ENCODE assay signal across 1 cellular context in the genomic region with DNA sequence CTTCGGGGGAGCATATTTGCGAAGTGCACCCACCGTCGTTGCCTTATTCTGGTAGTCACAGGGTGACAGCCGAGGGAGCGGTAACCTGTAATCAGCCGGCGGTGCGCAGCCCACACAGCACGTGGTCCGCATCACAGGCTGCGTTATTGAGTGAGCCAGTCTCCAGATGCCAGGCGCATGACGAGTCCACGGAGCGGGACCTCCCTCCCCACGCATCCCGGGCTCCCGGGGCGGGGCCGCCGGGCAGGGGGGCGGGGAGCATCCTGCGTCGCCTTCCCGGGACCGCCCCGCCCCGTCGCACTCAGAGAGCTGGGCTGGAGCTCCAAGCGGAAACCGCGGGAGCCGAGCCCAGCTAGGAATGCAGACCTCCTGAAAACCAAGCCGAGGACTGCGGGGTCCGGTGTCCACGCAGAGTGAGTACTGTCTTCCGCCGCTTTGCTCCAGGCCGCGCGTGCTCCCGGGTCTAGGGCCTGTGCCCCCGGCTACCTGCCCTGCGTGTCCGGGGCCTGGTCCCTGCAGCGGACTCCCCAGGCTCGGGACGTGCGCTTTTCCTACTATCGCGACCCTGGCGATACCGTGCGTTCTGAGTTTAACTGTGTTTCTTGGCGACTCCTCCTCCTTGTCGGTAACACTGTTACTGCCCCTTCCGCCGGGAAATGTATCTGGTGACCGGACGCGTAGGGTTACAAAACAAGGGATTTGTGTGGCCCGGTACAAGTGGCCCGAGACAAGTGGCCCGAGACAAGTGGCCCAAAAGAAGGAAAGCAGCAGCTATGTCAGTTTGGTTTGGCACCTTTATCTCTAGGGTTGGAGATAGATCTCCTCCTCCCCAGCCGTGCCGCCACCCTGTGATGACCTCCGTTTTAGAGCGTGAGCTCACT.
TF ChIP-seq lines count a peak whose summit lies in the region.

No MANE protein-coding gene starts in this region.

TF ChIP-seq in HepG2, 621 proteins besides CTCF, POLR2A, EP300 and RAD21 (continued from another document):
- peak; percentile 27; the same call in 1 of the 2 replicates for TF ChIP-seq ZNF564 (CRISPR knock-in tag; IDR thresholded peaks at IDR 0.05)
- TF ChIP-seq, protein P1, sequence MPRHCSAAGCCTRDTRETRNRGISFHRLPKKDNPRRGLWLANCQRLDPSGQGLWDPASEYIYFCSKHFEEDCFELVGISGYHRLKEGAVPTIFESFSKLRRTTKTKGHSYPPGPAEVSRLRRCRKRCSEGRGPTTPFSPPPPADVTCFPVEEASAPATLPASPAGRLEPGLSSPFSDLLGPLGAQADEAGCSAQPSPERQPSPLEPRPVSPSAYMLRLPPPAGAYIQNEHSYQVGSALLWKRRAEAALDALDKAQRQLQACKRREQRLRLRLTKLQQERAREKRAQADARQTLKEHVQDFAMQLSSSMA (CRISPR knock-in tag; IDR thresholded peaks at IDR 0.05) = 0 out of 2 replicates have a peak, but pooled peaks have one; percentile 24
- 0 out of 2 replicates have a peak, but pooled peaks have one; percentile 31 for TF ChIP-seq ISL2 (CRISPR knock-in tag; IDR thresholded peaks at IDR 0.05)
- TF ChIP-seq ZNF703 (CRISPR knock-in tag; IDR thresholded peaks at IDR 0.05; ENCODE audit: borderline replicate concordance) = no peak; the same call in 1 of the 2 replicates
- TF ChIP-seq, protein P2, sequence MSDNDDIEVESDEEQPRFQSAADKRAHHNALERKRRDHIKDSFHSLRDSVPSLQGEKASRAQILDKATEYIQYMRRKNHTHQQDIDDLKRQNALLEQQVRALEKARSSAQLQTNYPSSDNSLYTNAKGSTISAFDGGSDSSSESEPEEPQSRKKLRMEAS (IDR thresholded peaks at IDR 0.05) = peak; percentile 92
- no peak for TF ChIP-seq JDP2 (CRISPR knock-in tag; IDR thresholded peaks at IDR 0.05; ENCODE audit: borderline replicate concordance)
- TF ChIP-seq EHMT2 (IDR thresholded peaks at IDR 0.05; ENCODE audit: borderline replicate concordance, low read depth, low read length) = no peak
- no peak; the same call in 1 of the 2 replicates for TF ChIP-seq ZNF296 (CRISPR knock-in tag; conservative IDR thresholded peaks at IDR 0.05)
- 0 out of 2 replicates have a peak, but pooled peaks have one; percentile 25 for TF ChIP-seq ATF7-NPFF (CRISPR knock-in tag; IDR thresholded peaks at IDR 0.05; ENCODE audit: low read depth)
- TF ChIP-seq ZNF788 (CRISPR knock-in tag; IDR thresholded peaks at IDR 0.05; ENCODE audit: borderline replicate concordance) = peak; percentile 58; the same call in 1 of the 2 replicates
- TF ChIP-seq, protein P3, sequence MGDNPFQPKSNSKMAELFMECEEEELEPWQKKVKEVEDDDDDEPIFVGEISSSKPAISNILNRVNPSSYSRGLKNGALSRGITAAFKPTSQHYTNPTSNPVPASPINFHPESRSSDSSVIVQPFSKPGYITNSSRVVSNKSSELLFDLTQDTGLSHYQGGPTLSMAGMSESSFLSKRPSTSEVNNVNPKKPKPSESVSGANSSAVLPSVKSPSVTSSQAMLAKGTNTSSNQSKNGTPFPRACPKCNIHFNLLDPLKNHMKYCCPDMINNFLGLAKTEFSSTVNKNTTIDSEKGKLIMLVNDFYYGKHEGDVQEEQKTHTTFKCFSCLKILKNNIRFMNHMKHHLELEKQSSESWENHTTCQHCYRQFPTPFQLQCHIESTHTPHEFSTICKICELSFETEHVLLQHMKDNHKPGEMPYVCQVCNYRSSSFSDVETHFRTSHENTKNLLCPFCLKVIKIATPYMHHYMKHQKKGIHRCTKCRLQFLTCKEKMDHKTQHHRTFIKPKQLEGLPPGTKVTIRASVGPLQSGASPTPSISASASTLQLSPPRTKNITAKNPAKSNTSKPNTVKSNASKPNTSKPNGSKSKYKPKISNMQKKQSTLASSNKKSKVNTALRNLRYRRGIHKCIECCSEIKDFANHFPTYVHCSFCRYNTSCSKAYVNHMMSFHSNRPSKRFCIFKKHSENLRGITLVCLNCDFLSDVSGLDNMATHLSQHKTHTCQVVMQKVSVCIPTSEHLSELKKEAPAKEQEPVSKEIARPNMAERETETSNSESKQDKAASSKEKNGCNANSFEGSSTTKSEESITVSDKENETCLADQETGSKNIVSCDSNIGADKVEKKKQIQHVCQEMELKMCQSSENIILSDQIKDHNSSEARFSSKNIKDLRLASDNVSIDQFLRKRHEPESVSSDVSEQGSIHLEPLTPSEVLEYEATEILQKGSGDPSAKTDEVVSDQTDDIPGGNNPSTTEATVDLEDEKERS (CRISPR knock-in tag; IDR thresholded peaks at IDR 0.05) = 0 out of 2 replicates have a peak, but pooled peaks have one; percentile 12
- no peak for TF ChIP-seq RBM22 (optimal IDR thresholded peaks at IDR 0.05; ENCODE audit: low read length)
- TF ChIP-seq SOX5 (CRISPR knock-in tag; IDR thresholded peaks at IDR 0.05; ENCODE audit: borderline replicate concordance) = no peak
- TF ChIP-seq ZNF143 (CRISPR knock-in tag; IDR thresholded peaks at IDR 0.05) = no peak
- TF ChIP-seq ZNF207 (IDR thresholded peaks at IDR 0.05; ENCODE audit: borderline replicate concordance) = no peak
- TF ChIP-seq ZNF33B (CRISPR knock-in tag; IDR thresholded peaks at IDR 0.05) = no peak
- no peak for TF ChIP-seq ZZZ3 (CRISPR knock-in tag; IDR thresholded peaks at IDR 0.05; ENCODE audit: borderline replicate concordance)
- no peak for TF ChIP-seq YEATS2 (CRISPR knock-in tag; IDR thresholded peaks at IDR 0.05; ENCODE audit: borderline replicate concordance)
- no peak for TF ChIP-seq ZNF354B (CRISPR knock-in tag; IDR thresholded peaks at IDR 0.05)
- peak; percentile 71; the same call in 1 of the 2 replicates for TF ChIP-seq MEF2D (CRISPR knock-in tag; IDR thresholded peaks at IDR 0.05)
- no peak for TF ChIP-seq ZNF382 (CRISPR knock-in tag; IDR thresholded peaks at IDR 0.05; ENCODE audit: borderline replicate concordance)
- no peak for TF ChIP-seq TARDBP (CRISPR knock-in tag; IDR thresholded peaks at IDR 0.05)
- no peak for TF ChIP-seq SCMH1 (CRISPR knock-in tag; IDR thresholded peaks at IDR 0.05; ENCODE audit: borderline replicate concordance)
- peak; percentile 93 for TF ChIP-seq ZFX (CRISPR knock-in tag; IDR thresholded peaks at IDR 0.05; ENCODE audit: low read depth)
- no peak for TF ChIP-seq CEBPB (IDR thresholded peaks at IDR 0.05; ENCODE audit: borderline replicate concordance, low read depth, low read length)
